8 cellular contexts compared by ENCODE assay signal in the genomic region with DNA sequence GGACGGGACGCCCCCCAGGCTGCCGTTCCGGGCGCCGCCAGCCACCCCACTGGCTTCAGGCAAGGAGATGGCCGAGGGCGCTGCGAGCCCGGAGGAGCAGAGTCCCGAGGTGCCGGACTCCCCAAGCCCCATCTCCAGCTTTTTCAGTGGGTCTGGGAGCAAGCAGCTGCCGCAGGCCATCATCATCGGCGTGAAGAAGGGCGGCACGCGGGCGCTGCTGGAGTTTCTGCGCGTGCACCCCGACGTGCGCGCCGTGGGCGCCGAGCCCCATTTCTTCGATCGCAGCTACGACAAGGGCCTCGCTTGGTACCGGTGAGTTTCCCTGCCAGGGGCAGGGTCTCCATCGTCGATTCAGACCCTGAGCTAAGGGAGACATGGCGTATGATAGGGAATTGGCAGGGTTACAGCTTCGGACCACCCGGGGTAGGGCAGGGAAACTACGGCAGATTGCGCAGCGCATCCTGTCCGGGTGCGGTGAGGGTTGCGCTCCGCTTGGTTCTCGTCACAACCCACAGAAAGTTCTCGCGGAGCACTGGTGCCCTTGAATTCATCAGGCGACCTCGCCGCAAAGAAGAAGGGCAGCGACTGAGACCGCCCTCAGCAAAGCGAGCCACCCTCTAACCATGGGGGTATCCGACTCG. TPM values are rescaled to one million over a fixed set of nuclear protein-coding genes. Genes with fewer than 3 reads are reported as not detected.
DNase-seq lines count a peak whose midpoint lies in the region; ATAC-seq and TF ChIP-seq lines count a peak whose summit lies in the region.

No MANE protein-coding gene starts in this region.

- H3K36me3 ChIP-seq in fibroblast of lung (ENCODE audit: control insufficient read depth, insufficient read depth, low read length) (peaks cover 2% of the 10 kb centered on the region), ovary (no peaks in the 10 kb centered on the region)

- TF ChIP-seq POLR2A in ovary (IDR thresholded peaks at IDR 0.05), result no peak

- no peak for ATAC-seq in GM19023 (IDR thresholded peaks at IDR 0.05; ENCODE audit: unreplicated experiment)

- H4K20me1 ChIP-seq in fibroblast of lung (ENCODE audit: control insufficient read depth, extremely low read depth, insufficient read depth, low read length), result no peaks in the 10 kb centered on the region

- no peaks in the 10 kb centered on the region for H3K9me3 ChIP-seq in fibroblast of lung (ENCODE audit: control insufficient read depth, insufficient read depth, low read depth, low read length)
- no peaks in the 10 kb centered on the region for H3K9me3 ChIP-seq in ovary

- H3K27me3 ChIP-seq in fibroblast of lung (ENCODE audit: control insufficient read depth, insufficient read depth, low read length), result no peaks in the 10 kb centered on the region
- no peaks in the 10 kb centered on the region for H3K27me3 ChIP-seq in ovary

- H2AFZ ChIP-seq in fibroblast of lung (ENCODE audit: low read length), result peak overlapping the region; percentile 73

- TF ChIP-seq CTCF in GM13977 (IDR thresholded peaks at IDR 0.05; ENCODE audit: extremely low read depth, insufficient read depth, missing control alignments) (no peak), LNCaP clone FGC (IDR thresholded peaks at IDR 0.05; ENCODE audit: control insufficient read depth, extremely low read depth, insufficient read depth) (no peak), fibroblast of lung (conservative IDR thresholded peaks at IDR 0.05 in 1 of 2, IDR thresholded peaks at IDR 0.05 in 1 of 2; ENCODE audit: low read depth in 1 of 2, low read length in 2 of 2) (no peak), ovary (IDR thresholded peaks at IDR 0.05) (no peak)

- DNase-seq in GM13977 (ENCODE audit: low spot score) (peak; percentile 54), LNCaP clone FGC (ENCODE audit: low read depth) (no peak), activated T-cell treated with anti-CD3 and anti-CD28 coated beads for 48 hours (ENCODE audit: low read depth) (peak; percentile 53), fibroblast of lung (ENCODE audit: low read depth in 2 of 2) (peak; percentile 55 to 65), ovary (peak; percentile 45 to 65 (median 56)), DMS79 treated with DMSO at 0.1 percent for 48 hours (lab: John Stamatoyannopoulos, UW) (no peak), superior temporal gyrus (ENCODE audit: extremely low spot score) (no peak)

- H3K4me1 ChIP-seq in fibroblast of lung (ENCODE audit: control insufficient read depth, extremely low read depth, insufficient read depth, low read length), result peaks cover 5% of the 10 kb centered on the region
- peaks cover 8% of the 10 kb centered on the region for H3K4me1 ChIP-seq in ovary (ENCODE audit: insufficient read depth)

- in situ Hi-C loops in GM13977 (cut with MboI; ENCODE audit: low pct_unique_long_range_greater_than_20kb, low sequenced_read_pairs, unreplicated experiment), result loop anchor here (25.0 kb wide), 1 partner anchor 715 kb away; no protein-coding TSS in a partner anchor

- H3K4me3 ChIP-seq in LNCaP clone FGC (ENCODE audit: low read depth, low read length) (peak overlapping the region; percentile 53), fibroblast of lung (replicated peaks in 1 of 4; ENCODE audit: control extremely low read depth in 1 of 4, insufficient read depth in 1 of 4, low read depth in 3 of 4, low read length in 4 of 4) (peak overlapping the region; percentile 89 to 95 (median 94)), ovary (peak overlapping the region; percentile 48)

- TF ChIP-seq EP300 in ovary (IDR thresholded peaks at IDR 0.05), result no peak

- peaks cover 57% of the 10 kb centered on the region for H3K79me2 ChIP-seq in fibroblast of lung (ENCODE audit: control insufficient read depth, insufficient read depth, low read length)

- 0% methylated on average over 38 to 56 of the region's 56 CpGs for WGBS in ovary, 3 donors

- peak overlapping the region; percentile 88 for H3K27ac ChIP-seq in fibroblast of lung (ENCODE audit: insufficient read depth, low read length)
- H3K27ac ChIP-seq in ovary, result peak overlapping the region; percentile 62 to 76

- peak overlapping the region; percentile 81 for H3K9ac ChIP-seq in fibroblast of lung (ENCODE audit: insufficient read depth, low read length)

- H3K4me2 ChIP-seq in fibroblast of lung (ENCODE audit: extremely low read depth, insufficient read depth, low read length), result peak overlapping the region; percentile 48

- intact Hi-C loops in ovary (cut with DNase I), result loop anchor here (2.0 to 10.0 kb wide), 5 partner anchors 697 to 1277 kb away; a partner anchor contains a TSS

RNA-seq across cellular contexts. Expression of a gene that starts 1.0 kb away (rescaled TPM):
- total RNA-seq in fibroblast of lung, result 13.4 and 17.2 TPM in 2 replicates
- 3.4 and 12.3 TPM in 2 replicates for polyA plus RNA-seq in fibroblast of lung
- polyA plus RNA-seq in fibroblast of lung (2012), result 3.8 and 13.2 TPM in 2 replicates
- polyA minus RNA-seq in fibroblast of lung (ENCODE audit: low replicate concordance), result 3.2 and 31.7 TPM in 2 replicates
- total RNA-seq in ovary, result 1 to 10 TPM; 3.9 to 9.9 (median 6.9) TPM
- polyA plus RNA-seq in ovary, result 1 to 10 TPM; 3.2 to 5.6 TPM

Comparison
In these comparisons a context has a peak if more than half of its experiments do, and no peak if none do; other contexts are left out.
1. DNase-seq: peak in GM13977 (single experiment), activated T-cell treated with anti-CD3 and anti-CD28 coated beads for 48 hours (single experiment), fibroblast of lung (2 of 2) and ovary (5 of 5); none in LNCaP clone FGC (single experiment), DMS79 treated with DMSO at 0.1 percent for 48 hours (single experiment) and superior temporal gyrus (single experiment).
2. Peak in every context shown above with its lines, with median percentiles within 50 percentile points of each other: H3K4me3 ChIP-seq.